ENCODE assay signal across 21 cellular contexts in the genomic region with DNA sequence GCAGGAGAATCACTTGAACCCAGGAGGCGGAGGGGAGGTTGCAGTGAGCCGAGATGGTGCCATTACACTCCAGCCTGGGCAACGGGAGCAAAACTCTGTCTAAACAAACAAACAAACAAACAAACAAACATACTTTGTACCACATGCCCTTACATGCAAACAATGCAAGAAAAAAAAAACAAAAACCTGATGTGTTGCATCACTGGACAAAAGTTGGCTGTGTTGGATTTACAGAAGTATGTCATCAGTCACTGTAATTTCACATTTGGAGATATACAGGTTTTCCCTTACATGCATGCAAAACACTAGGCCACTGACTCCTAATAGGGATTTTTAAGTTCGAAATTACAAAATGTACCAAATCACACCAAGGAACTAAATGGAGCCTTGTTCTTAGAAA.
"Had no signal": no experiment of that assay in that cellular context is flagged by ENCODE, and none has a peak within 500 bp of the region (broad histone marks: within the 10 kb centered on the region; RNA-seq: fewer than 3 reads in every experiment).

No MANE protein-coding gene starts in this region.

- H3K36me3 Mint-ChIP-seq: WTC11 had no signal

- H3K9me3 Mint-ChIP-seq: activated CD4-positive, alpha-beta memory T cell treated with anti-CD3 and anti-CD28 coated beads for 36 hours; activated naive CD8-positive, alpha-beta T cell treated with anti-CD3 and anti-CD28 coated beads, Interleukin-2, amount 10 ng/mL, durations not matched to agents 7 days and 5 days; activated T-helper 1 cell treated with anti-CD3 and anti-CD28 coated beads, Interleukin-12 subunit alpha, Interleukin-12 subunit beta, Interleukin-2, Interleukin-4 antibody, amounts not matched to agents 30 ng/mL and 10 ng/mL and 1 ng/mL, durations not matched to agents 14 hours and 24 hours and 36 hours; effector memory CD8-positive, alpha-beta T cell; WTC11 had no signal

- DNase-seq: activated CD4-positive, alpha-beta memory T cell treated with anti-CD3 and anti-CD28 coated beads for 36 hours; activated CD4-positive, alpha-beta T cell treated with anti-CD3 and anti-CD28 coated beads for 36 hours; activated naive CD8-positive, alpha-beta T cell treated with anti-CD3 and anti-CD28 coated beads, Interleukin-2, amount 10 ng/mL, durations not matched to agents 7 days and 5 days; activated T-cell treated with anti-CD3 and anti-CD28 coated beads for 4 hours; aorta; cerebellar nuclear complex; dermis blood vessel endothelial cell; effector memory CD8-positive, alpha-beta T cell; heart right ventricle; kidney glomerular epithelial cell; left ventricle myocardium inferior; mammary epithelial cell; small intestine; stimulated activated CD4-positive, alpha-beta T cell treated with anti-CD3 and anti-CD28 coated beads, Interleukin-15, amount 100 ng/mL, for 24 hours; stimulated activated CD4-positive, alpha-beta T cell treated with anti-CD3 and anti-CD28 coated beads, Interleukin-2, amount 100 ng/mL, for 48 hours; upper lobe of right lung had no signal

- H3K9me3 ChIP-seq: breast epithelium, heart right ventricle, left ventricle myocardium inferior, prostate gland, right atrium auricular region, upper lobe of right lung had no signal

- H3K27ac ChIP-seq: breast epithelium, heart right ventricle, left ventricle myocardium inferior, prostate gland, right atrium auricular region, upper lobe of right lung had no signal

- H3K27me3 ChIP-seq: breast epithelium, heart right ventricle, right atrium auricular region, upper lobe of right lung had no signal

- H3K27ac Mint-ChIP-seq: activated CD4-positive, alpha-beta memory T cell treated with anti-CD3 and anti-CD28 coated beads for 36 hours; activated CD4-positive, alpha-beta T cell treated with anti-CD3 and anti-CD28 coated beads for 36 hours; activated naive CD8-positive, alpha-beta T cell treated with anti-CD3 and anti-CD28 coated beads, Interleukin-2, amount 10 ng/mL, durations not matched to agents 7 days and 5 days; activated T-helper 1 cell treated with anti-CD3 and anti-CD28 coated beads, Interleukin-12 subunit alpha, Interleukin-12 subunit beta, Interleukin-2, Interleukin-4 antibody, amounts not matched to agents 30 ng/mL and 10 ng/mL and 1 ng/mL, durations not matched to agents 14 hours and 24 hours and 36 hours had no signal

- H3K36me3 ChIP-seq: breast epithelium, heart right ventricle, left ventricle myocardium inferior, prostate gland, right atrium auricular region, upper lobe of right lung had no signal

- H3K4me3 Mint-ChIP-seq: activated CD4-positive, alpha-beta memory T cell treated with anti-CD3 and anti-CD28 coated beads for 36 hours; activated CD4-positive, alpha-beta T cell treated with anti-CD3 and anti-CD28 coated beads for 36 hours; activated naive CD8-positive, alpha-beta T cell treated with anti-CD3 and anti-CD28 coated beads, Interleukin-2, amount 10 ng/mL, durations not matched to agents 7 days and 5 days; activated T-helper 1 cell treated with anti-CD3 and anti-CD28 coated beads, Interleukin-12 subunit alpha, Interleukin-12 subunit beta, Interleukin-2, Interleukin-4 antibody, amounts not matched to agents 30 ng/mL and 10 ng/mL and 1 ng/mL, durations not matched to agents 14 hours and 24 hours and 36 hours; effector memory CD8-positive, alpha-beta T cell; WTC11 had no signal

- ATAC-seq: activated CD4-positive, alpha-beta T cell treated with anti-CD3 and anti-CD28 coated beads for 36 hours; effector memory CD8-positive, alpha-beta T cell; heart right ventricle; upper lobe of right lung; WTC11 had no signal

- H3K4me1 ChIP-seq: breast epithelium, prostate gland, upper lobe of right lung had no signal

- H3K27me3 Mint-ChIP-seq: activated CD4-positive, alpha-beta memory T cell treated with anti-CD3 and anti-CD28 coated beads for 36 hours; activated CD4-positive, alpha-beta T cell treated with anti-CD3 and anti-CD28 coated beads for 36 hours; activated naive CD8-positive, alpha-beta T cell treated with anti-CD3 and anti-CD28 coated beads, Interleukin-2, amount 10 ng/mL, durations not matched to agents 7 days and 5 days; effector memory CD8-positive, alpha-beta T cell had no signal

- H3K4me3 ChIP-seq: breast epithelium, heart right ventricle, left ventricle myocardium inferior, prostate gland, right atrium auricular region, upper lobe of right lung had no signal
